Comparison of ENCODE assay signal across 9 cellular contexts in the genomic region with DNA sequence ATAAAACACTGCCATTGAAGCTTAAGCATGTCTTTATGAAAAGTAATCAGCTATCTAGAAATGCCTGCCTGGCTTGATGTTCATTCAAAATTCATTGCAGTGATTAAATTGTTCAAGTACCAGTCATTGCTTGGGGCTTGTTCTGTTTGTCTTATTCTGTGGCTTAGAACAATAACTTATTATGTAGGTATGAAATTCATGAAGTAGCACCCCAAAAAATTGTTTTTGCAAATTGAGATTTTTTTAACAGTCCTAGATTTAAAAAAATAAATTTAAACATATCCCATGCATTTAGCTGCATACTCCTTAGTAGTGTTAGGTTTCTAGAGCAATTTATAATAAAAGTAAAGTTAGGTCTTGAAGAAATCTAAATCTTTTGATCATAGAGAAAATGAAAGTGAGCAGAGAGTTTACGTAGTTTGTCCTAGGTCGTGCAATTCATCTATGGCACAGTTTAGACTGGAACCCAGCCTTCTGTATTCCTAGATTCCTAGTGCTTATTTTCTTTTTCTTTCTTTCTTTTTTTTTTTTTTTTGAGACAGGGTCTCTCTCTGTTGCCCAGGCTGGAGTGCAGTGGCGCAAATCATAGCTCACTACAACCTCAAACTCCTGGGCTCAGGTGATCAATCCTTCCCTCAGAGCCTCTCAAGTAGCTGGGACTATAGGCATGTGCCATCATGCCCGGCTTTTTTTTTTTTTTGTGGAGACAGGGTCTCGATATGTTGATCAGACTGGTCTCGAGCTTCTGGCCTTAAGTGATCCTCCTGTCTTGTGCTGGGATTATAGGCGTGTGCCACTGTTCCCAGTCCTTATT. TPM values are rescaled to one million over a fixed set of nuclear protein-coding genes. Genes with fewer than 3 reads are reported as not detected.
DNase-seq lines count a peak whose midpoint lies in the region; ATAC-seq and TF ChIP-seq lines count a peak whose summit lies in the region.
"Had no signal": no experiment of that assay in that cellular context is flagged by ENCODE, and none has a peak within 500 bp of the region (broad histone marks: within the 10 kb centered on the region; RNA-seq: fewer than 3 reads in every experiment).

No MANE protein-coding gene starts in this region.

- DNase-seq in AG04450 (ENCODE audit: low read depth, low spot score) (no peak), HL-60 (ENCODE audit: low read depth in 1 of 2, low spot score in 1 of 2) (no peak), lower lobe of right lung (no peak), SIG-M5 treated with dmso at 0.1 percent for 504 hours (lab: John Stamatoyannopoulos, UW; ENCODE audit: unreplicated experiment) (no peak), hepatic stellate cell (ENCODE audit: low spot score) (no peak)
- DNase-seq in activated T-helper 2 cell treated with anti-CD3 and anti-CD28 coated beads, Interferon-gamma antibody, Interleukin-2, Interleukin-4, amounts not matched to agents 10 μg/mL and 5 μg/mL and 100 μg/mL, durations not matched to agents 14 hours and 24 hours and 36 hours (ENCODE audit: low spot score): no peak
- no peak for DNase-seq in stimulated activated CD4-positive, alpha-beta T cell treated with anti-CD3 and anti-CD28 coated beads, Interleukin-2, amount 100 ng/mL, for 48 hours
- DNase-seq: NCI-H774 had no signal

- H3K27me3 Mint-ChIP-seq in activated T-helper 2 cell treated with anti-CD3 and anti-CD28 coated beads, Interferon-gamma antibody, Interleukin-2, Interleukin-4, amounts not matched to agents 10 μg/mL and 5 μg/mL and 100 μg/mL, durations not matched to agents 14 hours and 24 hours and 36 hours (ENCODE audit: low read depth): no peaks in the 10 kb centered on the region

- H3K27ac Mint-ChIP-seq in activated T-helper 2 cell treated with anti-CD3 and anti-CD28 coated beads, Interferon-gamma antibody, Interleukin-2, Interleukin-4, amounts not matched to agents 10 μg/mL and 5 μg/mL and 100 μg/mL, durations not matched to agents 14 hours and 24 hours and 36 hours: peak overlapping the region; percentile 80

- H3K9me3 ChIP-seq in AG04450 (ENCODE audit: control insufficient read depth, insufficient read depth, low read length) (no peaks in the 10 kb centered on the region; the same call in 1 of the 2 replicates), lower lobe of right lung (no peaks in the 10 kb centered on the region)

- CTCF ChIA-PET in AG04450 (lab: Charles Lee): interaction anchor here (1.5 kb wide), 1 partner anchor 215 kb away, joined by 3 read pairs; no protein-coding TSS in a partner anchor

- intact Hi-C loops in activated T-helper 2 cell treated with anti-CD3 and anti-CD28 coated beads, Interferon-gamma antibody, Interleukin-2, Interleukin-4, amounts not matched to agents 10 μg/mL and 5 μg/mL and 100 μg/mL, durations not matched to agents 14 hours and 24 hours and 36 hours (cut with micrococcal nuclease): loop anchor here (2.0 to 10.0 kb wide), 6 partner anchors 119 to 1512 kb away; a partner anchor contains a TSS
- intact Hi-C loops in lower lobe of right lung (cut with DNase I): no loop called here

- H3K4me3 Mint-ChIP-seq in activated T-helper 2 cell treated with anti-CD3 and anti-CD28 coated beads, Interferon-gamma antibody, Interleukin-2, Interleukin-4, amounts not matched to agents 10 μg/mL and 5 μg/mL and 100 μg/mL, durations not matched to agents 14 hours and 24 hours and 36 hours (ENCODE audit: low read depth): peak overlapping the region; percentile 74

- POLR2A ChIA-PET in AG04450 (lab: Yijun Ruan, JAX): interaction anchor here (0.6 to 1.5 kb wide), 2 partner anchors 9 to 18 kb away, joined by 3 to 5 read pairs; a partner anchor contains a TSS

- peaks cover 58% of the 10 kb centered on the region for H3K4me1 Mint-ChIP-seq in activated T-helper 2 cell treated with anti-CD3 and anti-CD28 coated beads, Interferon-gamma antibody, Interleukin-2, Interleukin-4, amounts not matched to agents 10 μg/mL and 5 μg/mL and 100 μg/mL, durations not matched to agents 14 hours and 24 hours and 36 hours (ENCODE audit: low read depth)

- ATAC-seq in lower lobe of right lung (no peak), HG02642 (IDR thresholded peaks at IDR 0.05; ENCODE audit: poor library complexity, unreplicated experiment) (no peak)

- peaks cover 76% of the 10 kb centered on the region for H3K4me1 ChIP-seq in lower lobe of right lung

- peaks cover 28% of the 10 kb centered on the region for H3K36me3 Mint-ChIP-seq in activated T-helper 2 cell treated with anti-CD3 and anti-CD28 coated beads, Interferon-gamma antibody, Interleukin-2, Interleukin-4, amounts not matched to agents 10 μg/mL and 5 μg/mL and 100 μg/mL, durations not matched to agents 14 hours and 24 hours and 36 hours (ENCODE audit: low read depth)

- TF ChIP-seq CTCF in AG04450 (IDR thresholded peaks at IDR 0.05; ENCODE audit: low read depth, low read length): no peak
- no peak for TF ChIP-seq CTCF in HL-60 (IDR thresholded peaks at IDR 0.05; ENCODE audit: insufficient read depth, low read length)
- TF ChIP-seq CTCF in lower lobe of right lung (IDR thresholded peaks at IDR 0.05): no peak

- no peaks in the 10 kb centered on the region for H3K36me3 ChIP-seq in lower lobe of right lung

- H3K27ac ChIP-seq in AG04450 (ENCODE audit: low read depth, low read length) (no peak overlapping the region), HL-60 (replicated peaks) (peak overlapping the region; percentile 19), lower lobe of right lung (no peak overlapping the region)

- H3K4me3 ChIP-seq in AG04450 (ENCODE audit: low read depth, low read length) (peak overlapping the region; percentile 34), HL-60 (replicated peaks; ENCODE audit: insufficient read depth, low read length) (peak overlapping the region; percentile 20), lower lobe of right lung (peak overlapping the region; percentile 1)

- no peaks in the 10 kb centered on the region for H3K9me3 Mint-ChIP-seq in activated T-helper 2 cell treated with anti-CD3 and anti-CD28 coated beads, Interferon-gamma antibody, Interleukin-2, Interleukin-4, amounts not matched to agents 10 μg/mL and 5 μg/mL and 100 μg/mL, durations not matched to agents 14 hours and 24 hours and 36 hours

- H3K27me3 ChIP-seq in AG04450 (ENCODE audit: control insufficient read depth, insufficient read depth, low read length) (no peaks in the 10 kb centered on the region), HL-60 (ENCODE audit: insufficient read depth, poor library complexity, severe bottlenecking) (no peaks in the 10 kb centered on the region), lower lobe of right lung (ENCODE audit: low read depth) (no peaks in the 10 kb centered on the region)

RNA-seq across cellular contexts. Expression of a gene that starts 9.3 kb away (rescaled TPM):
- polyA plus RNA-seq in AG04450 (2011; rRNA removed): 14.3 and 23.6 TPM in 2 replicates
- polyA minus RNA-seq in AG04450 (2011; rRNA and poly(A)+ RNA removed): 17.3 and 34.7 TPM in 2 replicates
- total RNA-seq in activated T-helper 2 cell treated with anti-CD3 and anti-CD28 coated beads, Interferon-gamma antibody, Interleukin-2, Interleukin-4, amounts not matched to agents 10 μg/mL and 5 μg/mL and 100 μg/mL, durations not matched to agents 14 hours and 24 hours and 36 hours: 44.5 and 45.1 TPM in 2 replicates
- 44.0 TPM for total RNA-seq in lower lobe of right lung

RNA-seq across cellular contexts. Expression of a gene that starts 9.4 kb away (rescaled TPM):
- polyA plus RNA-seq in AG04450 (2011; rRNA removed): 2.1 and 2.2 TPM in 2 replicates
- polyA minus RNA-seq in AG04450 (2011; rRNA and poly(A)+ RNA removed): 1.4 and 4.6 TPM in 2 replicates
- total RNA-seq in activated T-helper 2 cell treated with anti-CD3 and anti-CD28 coated beads, Interferon-gamma antibody, Interleukin-2, Interleukin-4, amounts not matched to agents 10 μg/mL and 5 μg/mL and 100 μg/mL, durations not matched to agents 14 hours and 24 hours and 36 hours: 0.90 and 1.7 TPM in 2 replicates
- 19.9 TPM for total RNA-seq in lower lobe of right lung
